ENCODE assay signal across 1 cellular context in genomic region chr2:20179755-20180594, GRCh38.
TF ChIP-seq lines count a peak whose summit lies in the region.

No MANE protein-coding gene starts in this region.

TF ChIP-seq in HepG2, 621 proteins besides CTCF, POLR2A, EP300 and RAD21 (continued from another document and continues in another):
- TF ChIP-seq, protein P1, sequence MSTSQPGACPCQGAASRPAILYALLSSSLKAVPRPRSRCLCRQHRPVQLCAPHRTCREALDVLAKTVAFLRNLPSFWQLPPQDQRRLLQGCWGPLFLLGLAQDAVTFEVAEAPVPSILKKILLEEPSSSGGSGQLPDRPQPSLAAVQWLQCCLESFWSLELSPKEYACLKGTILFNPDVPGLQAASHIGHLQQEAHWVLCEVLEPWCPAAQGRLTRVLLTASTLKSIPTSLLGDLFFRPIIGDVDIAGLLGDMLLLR (CRISPR knock-in tag; IDR thresholded peaks at IDR 0.05): 0 out of 2 replicates have a peak, but pooled peaks have one; percentile 20
- TF ChIP-seq, protein P2, sequence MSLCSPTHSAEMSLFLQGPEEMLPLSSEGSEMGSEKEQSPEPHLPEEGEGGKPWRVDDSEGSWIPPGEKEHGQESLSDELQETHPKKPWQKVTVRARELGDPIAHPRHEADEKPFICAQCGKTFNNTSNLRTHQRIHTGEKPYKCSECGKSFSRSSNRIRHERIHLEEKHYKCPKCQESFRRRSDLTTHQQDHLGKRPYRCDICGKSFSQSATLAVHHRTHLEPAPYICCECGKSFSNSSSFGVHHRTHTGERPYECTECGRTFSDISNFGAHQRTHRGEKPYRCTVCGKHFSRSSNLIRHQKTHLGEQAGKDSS (CRISPR knock-in tag; IDR thresholded peaks at IDR 0.05; ENCODE audit: borderline replicate concordance, low read depth): no peak
- peak; percentile 28; the same call in 1 of the 2 replicates for TF ChIP-seq NKX3-1 (CRISPR knock-in tag; IDR thresholded peaks at IDR 0.05)
- TF ChIP-seq ELF3 (CRISPR knock-in tag; IDR thresholded peaks at IDR 0.05): peak; percentile 59; the same call in 1 of the 2 replicates
- TF ChIP-seq ZNF337 (CRISPR knock-in tag; IDR thresholded peaks at IDR 0.05; ENCODE audit: borderline replicate concordance, low read depth): no peak; the same call in 1 of the 2 replicates
- no peak for TF ChIP-seq ZNF124 (CRISPR knock-in tag; IDR thresholded peaks at IDR 0.05)
- TF ChIP-seq ZFP37 (CRISPR knock-in tag; IDR thresholded peaks at IDR 0.05; ENCODE audit: borderline replicate concordance): no peak
- TF ChIP-seq ZNF552 (CRISPR knock-in tag; IDR thresholded peaks at IDR 0.05; ENCODE audit: borderline replicate concordance): no peak; the same call in 1 of the 2 replicates
- TF ChIP-seq, protein P3, sequence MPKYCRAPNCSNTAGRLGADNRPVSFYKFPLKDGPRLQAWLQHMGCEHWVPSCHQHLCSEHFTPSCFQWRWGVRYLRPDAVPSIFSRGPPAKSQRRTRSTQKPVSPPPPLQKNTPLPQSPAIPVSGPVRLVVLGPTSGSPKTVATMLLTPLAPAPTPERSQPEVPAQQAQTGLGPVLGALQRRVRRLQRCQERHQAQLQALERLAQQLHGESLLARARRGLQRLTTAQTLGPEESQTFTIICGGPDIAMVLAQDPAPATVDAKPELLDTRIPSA (CRISPR knock-in tag; IDR thresholded peaks at IDR 0.05; ENCODE audit: borderline replicate concordance): no peak
- no peak for TF ChIP-seq ZNF138 (CRISPR knock-in tag; IDR thresholded peaks at IDR 0.05; ENCODE audit: low read depth)
- TF ChIP-seq ZNF564 (CRISPR knock-in tag; IDR thresholded peaks at IDR 0.05): no peak
- peak; percentile 77 for TF ChIP-seq XRCC5 (optimal IDR thresholded peaks at IDR 0.05; ENCODE audit: low read length)
- no peak for TF ChIP-seq PLRG1 (conservative IDR thresholded peaks at IDR 0.05)
- no peak for TF ChIP-seq NFE2L2 (IDR thresholded peaks at IDR 0.05; ENCODE audit: low read length)
- 0 out of 2 replicates have a peak, but pooled peaks have one; percentile 71 for TF ChIP-seq BRF2 (CRISPR knock-in tag; IDR thresholded peaks at IDR 0.05)
- TF ChIP-seq ZBTB4 (CRISPR knock-in tag; IDR thresholded peaks at IDR 0.05; ENCODE audit: borderline replicate concordance): peak; percentile 65; the same call in 1 of the 2 replicates
- TF ChIP-seq RARG (CRISPR knock-in tag; IDR thresholded peaks at IDR 0.05; ENCODE audit: low read depth): no peak
- peak; percentile 69; the same call in 1 of the 2 replicates for TF ChIP-seq ZNF713 (CRISPR knock-in tag; IDR thresholded peaks at IDR 0.05)
- no peak for TF ChIP-seq ZNF30 (CRISPR knock-in tag; IDR thresholded peaks at IDR 0.05)
- TF ChIP-seq TFAP4 (IDR thresholded peaks at IDR 0.05; ENCODE audit: borderline replicate concordance, low read depth): peak; percentile 39; the same call in 1 of the 2 replicates
- TF ChIP-seq, protein P4, sequence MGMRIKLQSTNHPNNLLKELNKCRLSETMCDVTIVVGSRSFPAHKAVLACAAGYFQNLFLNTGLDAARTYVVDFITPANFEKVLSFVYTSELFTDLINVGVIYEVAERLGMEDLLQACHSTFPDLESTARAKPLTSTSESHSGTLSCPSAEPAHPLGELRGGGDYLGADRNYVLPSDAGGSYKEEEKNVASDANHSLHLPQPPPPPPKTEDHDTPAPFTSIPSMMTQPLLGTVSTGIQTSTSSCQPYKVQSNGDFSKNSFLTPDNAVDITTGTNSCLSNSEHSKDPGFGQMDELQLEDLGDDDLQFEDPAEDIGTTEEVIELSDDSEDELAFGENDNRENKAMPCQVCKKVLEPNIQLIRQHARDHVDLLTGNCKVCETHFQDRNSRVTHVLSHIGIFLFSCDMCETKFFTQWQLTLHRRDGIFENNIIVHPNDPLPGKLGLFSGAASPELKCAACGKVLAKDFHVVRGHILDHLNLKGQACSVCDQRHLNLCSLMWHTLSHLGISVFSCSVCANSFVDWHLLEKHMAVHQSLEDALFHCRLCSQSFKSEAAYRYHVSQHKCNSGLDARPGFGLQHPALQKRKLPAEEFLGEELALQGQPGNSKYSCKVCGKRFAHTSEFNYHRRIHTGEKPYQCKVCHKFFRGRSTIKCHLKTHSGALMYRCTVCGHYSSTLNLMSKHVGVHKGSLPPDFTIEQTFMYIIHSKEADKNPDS (CRISPR knock-in tag; IDR thresholded peaks at IDR 0.05): no peak
- peak; percentile 58; the same call in 1 of the 2 replicates for TF ChIP-seq ZNF768 (CRISPR knock-in tag; IDR thresholded peaks at IDR 0.05)
- peak; percentile 24 for TF ChIP-seq JARID2 (CRISPR knock-in tag; IDR thresholded peaks at IDR 0.05; ENCODE audit: insufficient replicate concordance)
- no peak for TF ChIP-seq SMAD9 (CRISPR knock-in tag; IDR thresholded peaks at IDR 0.05)
- no peak for TF ChIP-seq NONO (IDR thresholded peaks at IDR 0.05)
- TF ChIP-seq NONO (CRISPR knock-in tag; conservative IDR thresholded peaks at IDR 0.05): peak; percentile 50; the same call in 1 of the 2 replicates
- TF ChIP-seq, protein P5, sequence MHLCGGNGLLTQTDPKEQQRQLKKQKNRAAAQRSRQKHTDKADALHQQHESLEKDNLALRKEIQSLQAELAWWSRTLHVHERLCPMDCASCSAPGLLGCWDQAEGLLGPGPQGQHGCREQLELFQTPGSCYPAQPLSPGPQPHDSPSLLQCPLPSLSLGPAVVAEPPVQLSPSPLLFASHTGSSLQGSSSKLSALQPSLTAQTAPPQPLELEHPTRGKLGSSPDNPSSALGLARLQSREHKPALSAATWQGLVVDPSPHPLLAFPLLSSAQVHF (CRISPR knock-in tag; IDR thresholded peaks at IDR 0.05): no peak
- no peak for TF ChIP-seq TIGD3 (CRISPR knock-in tag; IDR thresholded peaks at IDR 0.05; ENCODE audit: borderline replicate concordance)
- TF ChIP-seq GABPA (IDR thresholded peaks at IDR 0.05; ENCODE audit: low read depth, low read length): no peak
- TF ChIP-seq GABPA (CRISPR knock-in tag; IDR thresholded peaks at IDR 0.05; ENCODE audit: low read depth): no peak
- peak; percentile 58; the same call in 1 of the 2 replicates for TF ChIP-seq FOSL2 (CRISPR knock-in tag; IDR thresholded peaks at IDR 0.05)
- no peak for TF ChIP-seq SATB2 (CRISPR knock-in tag; IDR thresholded peaks at IDR 0.05)
- 0 out of 2 replicates have a peak, but pooled peaks have one; percentile 73 for TF ChIP-seq THAP7 (CRISPR knock-in tag; IDR thresholded peaks at IDR 0.05)
- TF ChIP-seq ZNF546 (CRISPR knock-in tag; conservative IDR thresholded peaks at IDR 0.05): peak; percentile 66
- TF ChIP-seq ZNF121 (CRISPR knock-in tag; IDR thresholded peaks at IDR 0.05): no peak; the same call in 1 of the 2 replicates
- TF ChIP-seq ZBTB20 (CRISPR knock-in tag; IDR thresholded peaks at IDR 0.05; ENCODE audit: borderline replicate concordance, low read depth): 0 out of 2 replicates have a peak, but pooled peaks have one; percentile 46
- 0 out of 2 replicates have a peak, but pooled peaks have one; percentile 37 for TF ChIP-seq ZNF10 (CRISPR knock-in tag; IDR thresholded peaks at IDR 0.05; ENCODE audit: borderline replicate concordance, low read depth)
- 0 out of 2 replicates have a peak, but pooled peaks have one; percentile 68 for TF ChIP-seq ZNF296 (CRISPR knock-in tag; conservative IDR thresholded peaks at IDR 0.05)
- peak; percentile 79; the same call in 1 of the 2 replicates for TF ChIP-seq TBX2 (CRISPR knock-in tag; IDR thresholded peaks at IDR 0.05; ENCODE audit: borderline replicate concordance)
- no peak for TF ChIP-seq KDM5A (IDR thresholded peaks at IDR 0.05; ENCODE audit: borderline replicate concordance, low read length)
- TF ChIP-seq ZNF879 (CRISPR knock-in tag; IDR thresholded peaks at IDR 0.05): no peak
- TF ChIP-seq THYN1 (CRISPR knock-in tag; IDR thresholded peaks at IDR 0.05; ENCODE audit: borderline replicate concordance, low read depth): peak; percentile 98
- TF ChIP-seq ZNF709 (CRISPR knock-in tag; IDR thresholded peaks at IDR 0.05): peak; percentile 79
- TF ChIP-seq NFATC3 (CRISPR knock-in tag; IDR thresholded peaks at IDR 0.05): no peak
- peak; percentile 74 for TF ChIP-seq RBFOX2 (IDR thresholded peaks at IDR 0.05; ENCODE audit: low read depth, low read length)
- no peak for TF ChIP-seq ZNF616 (CRISPR knock-in tag; IDR thresholded peaks at IDR 0.05; ENCODE audit: low read depth)
- no peak for TF ChIP-seq ZNF160 (CRISPR knock-in tag; IDR thresholded peaks at IDR 0.05)
- TF ChIP-seq MTF2 (CRISPR knock-in tag; IDR thresholded peaks at IDR 0.05; ENCODE audit: borderline replicate concordance): no peak
- TF ChIP-seq ZNF672 (CRISPR knock-in tag; IDR thresholded peaks at IDR 0.05): no peak
- TF ChIP-seq MEIS2 (CRISPR knock-in tag; IDR thresholded peaks at IDR 0.05): 0 out of 2 replicates have a peak, but pooled peaks have one; percentile 23
- TF ChIP-seq ZNF563 (CRISPR knock-in tag; IDR thresholded peaks at IDR 0.05): no peak; the same call in 1 of the 2 replicates
- no peak for TF ChIP-seq MIXL1 (CRISPR knock-in tag; IDR thresholded peaks at IDR 0.05)
- peak; percentile 74 for TF ChIP-seq POLR2G (IDR thresholded peaks at IDR 0.05; ENCODE audit: low read depth, low read length)
- TF ChIP-seq ZNF678 (CRISPR knock-in tag; IDR thresholded peaks at IDR 0.05): 0 out of 2 replicates have a peak, but pooled peaks have one; percentile 41
- TF ChIP-seq TAF15 (IDR thresholded peaks at IDR 0.05; ENCODE audit: low read depth, low read length, poor library complexity, severe bottlenecking): no peak
- TF ChIP-seq FOXJ3 (CRISPR knock-in tag; IDR thresholded peaks at IDR 0.05; ENCODE audit: borderline replicate concordance): no peak
- no peak for TF ChIP-seq MIER2 (CRISPR knock-in tag; IDR thresholded peaks at IDR 0.05)
- peak; percentile 81 for TF ChIP-seq CSRNP1 (CRISPR knock-in tag; IDR thresholded peaks at IDR 0.05)
- TF ChIP-seq ZNF253 (CRISPR knock-in tag; IDR thresholded peaks at IDR 0.05; ENCODE audit: borderline replicate concordance): no peak; the same call in 1 of the 2 replicates
- TF ChIP-seq ZNF703 (CRISPR knock-in tag; IDR thresholded peaks at IDR 0.05; ENCODE audit: borderline replicate concordance): no peak
- TF ChIP-seq NR2F6 (IDR thresholded peaks at IDR 0.05): no peak
- TF ChIP-seq NR2F6 (CRISPR knock-in tag; IDR thresholded peaks at IDR 0.05): no peak; the same call in 1 of the 2 replicates
